ENCODE assay signal across 32 cellular contexts in genomic region chr18:37260367-37261093, GRCh38.
"Had no signal": no experiment of that assay in that cellular context is flagged by ENCODE, and none has a peak within 500 bp of the region (broad histone marks: within the 10 kb centered on the region; RNA-seq: fewer than 3 reads in every experiment).

No MANE protein-coding gene starts in this region.

- H3K4me3 ChIP-seq: ascending aorta, cardiac muscle cell had no signal

- H3K4me1 Mint-ChIP-seq: activated B cell treated with CpG ODN at 0.5 μM for 24 hours; activated CD4-positive, alpha-beta T cell treated with anti-CD3 and anti-CD28 coated beads, Interleukin-2, amount 10 ng/mL, durations not matched to agents 24 days and 14 days; activated naive CD4-positive, alpha-beta T cell treated with anti-CD3 and anti-CD28 coated beads, Interleukin-2, amount 10 ng/mL, durations not matched to agents 7 days and 5 days; activated naive CD4-positive, alpha-beta T cell treated with anti-CD3 and anti-CD28 coated beads, Interleukin-2, amount 50 U/mL, for 24 hours; activated naive CD8-positive, alpha-beta T cell treated with anti-CD3 and anti-CD28 coated beads, Interleukin-2, amount 10 ng/mL, durations not matched to agents 7 days and 5 days; activated naive CD8-positive, alpha-beta T cell treated with anti-CD3 and anti-CD28 coated beads, Interleukin-2, amount 50 U/mL, for 24 hours; brain had no signal

- H3K36me3 ChIP-seq: ascending aorta, cardiac muscle cell had no signal

- H3K27ac Mint-ChIP-seq: activated B cell treated with CpG ODN at 0.5 μM for 24 hours; activated CD4-positive, alpha-beta memory T cell treated with anti-CD3 and anti-CD28 coated beads for 36 hours; activated CD4-positive, alpha-beta T cell treated with anti-CD3 and anti-CD28 coated beads, Interleukin-2, amount 10 ng/mL, durations not matched to agents 24 days and 14 days; activated CD8-positive, alpha-beta T cell treated with anti-CD3 and anti-CD28 coated beads for 36 hours; activated naive CD4-positive, alpha-beta T cell treated with anti-CD3 and anti-CD28 coated beads, Interleukin-2, amount 10 ng/mL, durations not matched to agents 7 days and 5 days; activated naive CD4-positive, alpha-beta T cell treated with anti-CD3 and anti-CD28 coated beads, Interleukin-2, amount 50 U/mL, for 24 hours; activated naive CD8-positive, alpha-beta T cell; activated naive CD8-positive, alpha-beta T cell treated with anti-CD3 and anti-CD28 coated beads, Interleukin-2, amount 10 ng/mL, durations not matched to agents 7 days and 5 days; activated naive CD8-positive, alpha-beta T cell treated with anti-CD3 and anti-CD28 coated beads, Interleukin-2, amount 50 U/mL, for 24 hours; activated T-helper 2 cell treated with anti-CD3 and anti-CD28 coated beads, Interferon-gamma antibody, Interleukin-2, Interleukin-4, amounts not matched to agents 10 μg/mL and 5 μg/mL and 100 μg/mL, durations not matched to agents 14 hours and 24 hours and 36 hours; T-helper 1 cell treated with Interleukin-12 subunit alpha and Interleukin-12 subunit beta and Interleukin-4 antibody, amounts not matched to agents 30 μg/mL and 1 μg/mL, for 36 hours; T-helper 2 cell treated with Interferon-gamma antibody and Interleukin-4, amounts not matched to agents 5 μg/mL and 100 μg/mL, for 36 hours had no signal

- H3K36me3 Mint-ChIP-seq: activated CD4-positive, alpha-beta memory T cell treated with anti-CD3 and anti-CD28 coated beads for 36 hours; activated naive CD4-positive, alpha-beta T cell treated with anti-CD3 and anti-CD28 coated beads, Interleukin-2, amount 10 ng/mL, durations not matched to agents 7 days and 5 days; activated naive CD4-positive, alpha-beta T cell treated with anti-CD3 and anti-CD28 coated beads, Interleukin-2, amount 50 U/mL, for 24 hours; activated naive CD8-positive, alpha-beta T cell; activated naive CD8-positive, alpha-beta T cell treated with anti-CD3 and anti-CD28 coated beads, Interleukin-2, amount 10 ng/mL, durations not matched to agents 7 days and 5 days had no signal

- DNase-seq: activated B cell treated with CpG ODN at 0.5 μM for 24 hours; activated CD4-positive, alpha-beta memory T cell treated with anti-CD3 and anti-CD28 coated beads for 36 hours; activated CD4-positive, alpha-beta T cell treated with anti-CD3 and anti-CD28 coated beads for 4 hours; activated CD4-positive, alpha-beta T cell treated with anti-CD3 and anti-CD28 coated beads, Interleukin-2, amount 10 ng/mL, durations not matched to agents 24 days and 14 days; activated CD4-positive, alpha-beta T cell treated with anti-CD3 and anti-CD28 coated beads, Interleukin-2, amount 50 U/mL, for 1 hour; activated CD4-positive, alpha-beta T cell treated with anti-CD3 and anti-CD28 coated beads, Interleukin-2, amount 50 U/mL, for 4 hours; activated CD4-positive, CD25-positive, alpha-beta regulatory T cell treated with anti-CD3 and anti-CD28 coated beads, Interleukin-2, amount 50 U/mL, for 72 hours; activated CD8-positive, alpha-beta memory T cell treated with anti-CD3 and anti-CD28 coated beads, Interleukin-2, amount 50 U/mL, for 4 hours; activated CD8-positive, alpha-beta T cell treated with anti-CD3 and anti-CD28 coated beads for 36 hours; activated effector memory CD4-positive, alpha-beta T cell treated with Interleukin-2 at 50 U/mL for 16 hours; activated gamma-delta T cell; activated naive CD4-positive, alpha-beta T cell treated with anti-CD3 and anti-CD28 coated beads, Interleukin-2, amount 10 ng/mL, durations not matched to agents 7 days and 5 days; activated naive CD4-positive, alpha-beta T cell treated with Interleukin-2 at 50 U/mL for 16 hours; activated naive CD8-positive, alpha-beta T cell treated with anti-CD3 and anti-CD28 coated beads, Interleukin-2, amount 10 ng/mL, durations not matched to agents 7 days and 5 days; activated naive CD8-positive, alpha-beta T cell treated with anti-CD3 and anti-CD28 coated beads, Interleukin-2, amount 50 U/mL, for 24 hours; activated T-cell treated with anti-CD3 and anti-CD28 coated beads for 4 hours; activated T-cell treated with anti-CD3 and anti-CD28 coated beads, Interleukin-2, amount 50 U/mL, for 1 hour; activated T-cell treated with anti-CD3 and anti-CD28 coated beads, Interleukin-2, amount 50 U/mL, for 4 hours; central memory CD4-positive, alpha-beta T cell; SW 1271; T-helper 1 cell; T-helper 2 cell; T-helper 9 cell had no signal

- H3K9me3 Mint-ChIP-seq: activated CD4-positive, alpha-beta memory T cell treated with anti-CD3 and anti-CD28 coated beads for 36 hours; activated CD8-positive, alpha-beta T cell treated with anti-CD3 and anti-CD28 coated beads for 36 hours; activated naive CD4-positive, alpha-beta T cell treated with anti-CD3 and anti-CD28 coated beads, Interleukin-2, amount 50 U/mL, for 24 hours; activated naive CD8-positive, alpha-beta T cell treated with anti-CD3 and anti-CD28 coated beads, Interleukin-2, amount 10 ng/mL, durations not matched to agents 7 days and 5 days; activated T-cell treated with anti-CD3 and anti-CD28 coated beads, Interleukin-2, amount 50 U/mL, for 4 hours; activated T-helper 2 cell treated with anti-CD3 and anti-CD28 coated beads, Interferon-gamma antibody, Interleukin-2, Interleukin-4, amounts not matched to agents 10 μg/mL and 5 μg/mL and 100 μg/mL, durations not matched to agents 14 hours and 24 hours and 36 hours; brain; T-helper 1 cell treated with Interleukin-12 subunit alpha and Interleukin-12 subunit beta and Interleukin-4 antibody, amounts not matched to agents 30 μg/mL and 1 μg/mL, for 36 hours; T-helper 2 cell treated with Interferon-gamma antibody and Interleukin-4, amounts not matched to agents 5 μg/mL and 100 μg/mL, for 36 hours had no signal

- H3K4me1 ChIP-seq: ascending aorta had no signal

- H3K4me3 Mint-ChIP-seq: activated B cell treated with CpG ODN at 0.5 μM for 24 hours; activated CD4-positive, alpha-beta memory T cell treated with anti-CD3 and anti-CD28 coated beads for 36 hours; activated CD4-positive, alpha-beta T cell treated with anti-CD3 and anti-CD28 coated beads, Interleukin-2, amount 10 ng/mL, durations not matched to agents 24 days and 14 days; activated CD8-positive, alpha-beta T cell treated with anti-CD3 and anti-CD28 coated beads for 36 hours; activated naive CD4-positive, alpha-beta T cell treated with anti-CD3 and anti-CD28 coated beads, Interleukin-2, amount 10 ng/mL, durations not matched to agents 7 days and 5 days; activated naive CD4-positive, alpha-beta T cell treated with anti-CD3 and anti-CD28 coated beads, Interleukin-2, amount 50 U/mL, for 24 hours; activated naive CD8-positive, alpha-beta T cell; activated naive CD8-positive, alpha-beta T cell treated with anti-CD3 and anti-CD28 coated beads, Interleukin-2, amount 10 ng/mL, durations not matched to agents 7 days and 5 days; activated naive CD8-positive, alpha-beta T cell treated with anti-CD3 and anti-CD28 coated beads, Interleukin-2, amount 50 U/mL, for 24 hours; activated T-cell treated with anti-CD3 and anti-CD28 coated beads, Interleukin-2, amount 50 U/mL, for 4 hours; brain; T-helper 1 cell treated with Interleukin-12 subunit alpha and Interleukin-12 subunit beta and Interleukin-4 antibody, amounts not matched to agents 30 μg/mL and 1 μg/mL, for 36 hours; T-helper 2 cell treated with Interferon-gamma antibody and Interleukin-4, amounts not matched to agents 5 μg/mL and 100 μg/mL, for 36 hours had no signal

- ATAC-seq: activated CD8-positive, alpha-beta T cell treated with anti-CD3 and anti-CD28 coated beads for 36 hours; activated naive CD8-positive, alpha-beta T cell treated with anti-CD3 and anti-CD28 coated beads, Interleukin-2, amount 50 U/mL, for 24 hours; activated T-cell treated with anti-CD3 and anti-CD28 coated beads, Interleukin-2, amount 50 U/mL, for 4 hours had no signal

- H3K27me3 ChIP-seq: ascending aorta had no signal

- H3K9me3 ChIP-seq: ascending aorta had no signal

- H3K27ac ChIP-seq: ascending aorta, cardiac muscle cell, VCaP had no signal
